In genomic region chr1:109193653-109194590, GRCh38 we compare ENCODE assay signal across 8 cellular contexts. TPM values are rescaled to one million over a fixed set of nuclear protein-coding genes. Genes with fewer than 3 reads are reported as not detected.
A peak's percentile ranks its signal among the peaks of the same experiment; 100 is the strongest.
DNase-seq lines count a peak whose midpoint lies in the region; ATAC-seq, FAIRE-seq and TF ChIP-seq lines count a peak whose summit lies in the region.

No MANE protein-coding gene starts in this region.

- H3K36me3 Mint-ChIP-seq in progenitor cell of endocrine pancreas (ENCODE audit: insufficient read depth), result no peaks in the 10 kb centered on the region

- peak; percentile 64 for TF ChIP-seq CTCF in AG10803 (conservative IDR thresholded peaks at IDR 0.05; ENCODE audit: low read length)
- peak; percentile 66 for TF ChIP-seq CTCF in progenitor cell of endocrine pancreas (IDR thresholded peaks at IDR 0.05; ENCODE audit: unreplicated experiment)

- no peak for DNase-seq in AG10803 (ENCODE audit: low read depth)
- peak; percentile 58 for DNase-seq in GM18507 (ENCODE audit: extremely low spot score, insufficient read length, low read depth)
- peak; percentile 76 for DNase-seq in NCI-H2107 treated with DMSO at 0.1 percent for 48 hours (lab: John Stamatoyannopoulos, UW; ENCODE audit: unreplicated experiment)
- DNase-seq in activated CD4-positive, alpha-beta T cell treated with anti-CD3 and anti-CD28 coated beads, Interleukin-2, amount 50 U/mL, for 1 hour, result peak; percentile 49
- peak; percentile 30 for DNase-seq in epidermal melanocyte (ENCODE audit: insufficient read length, low spot score)
- DNase-seq in progenitor cell of endocrine pancreas (ENCODE audit: low spot score, unreplicated experiment), result peak; percentile 34
- DNase-seq in amniotic stem cell (lab: John Stamatoyannopoulos, UW), result no peak

- H3K27me3 Mint-ChIP-seq in progenitor cell of endocrine pancreas, result peaks cover under 1% of the 10 kb centered on the region

- no peaks in the 10 kb centered on the region for H3K9me3 Mint-ChIP-seq in progenitor cell of endocrine pancreas (ENCODE audit: low read depth)

- FAIRE-seq in GM18507 (lab: Jason Lieb, UNC), result peak; percentile 62

- H3K27ac Mint-ChIP-seq in progenitor cell of endocrine pancreas, result no peak overlapping the region

- no peak for ATAC-seq in HG03571 (IDR thresholded peaks at IDR 0.05; ENCODE audit: unreplicated experiment)

- H3K4me3 ChIP-seq in AG10803 (ENCODE audit: low read length), result no peak overlapping the region

- no peak overlapping the region for H3K4me3 Mint-ChIP-seq in progenitor cell of endocrine pancreas (ENCODE audit: low read depth)

- H3K4me1 Mint-ChIP-seq in progenitor cell of endocrine pancreas (ENCODE audit: low read depth), result peaks cover 15% of the 10 kb centered on the region

RNA-seq across cellular contexts. Expression of gene SARS1, which starts 19.8 kb away (rescaled TPM):
- 135 TPM in 2 replicates for total RNA-seq in progenitor cell of endocrine pancreas

RNA-seq across cellular contexts. Expression of gene CELSR2, which starts 55.4 kb away (rescaled TPM):
- total RNA-seq in progenitor cell of endocrine pancreas, result 33.7 and 38.7 TPM in 2 replicates

Comparison
In these comparisons a context has a peak if more than half of its experiments do, and no peak if none do; other contexts are left out.
1. DNase-seq: peak in GM18507 (single experiment), NCI-H2107 treated with DMSO at 0.1 percent for 48 hours (single experiment), activated CD4-positive, alpha-beta T cell treated with anti-CD3 and anti-CD28 coated beads, Interleukin-2, amount 50 U/mL, for 1 hour (single experiment), epidermal melanocyte (single experiment) and progenitor cell of endocrine pancreas (single experiment); none in AG10803 (single experiment) and amniotic stem cell (single experiment).